ENCODE assay signal across 6 cellular contexts in genomic region chr10:20625868-20626267, GRCh38.
"Had no signal": no experiment of that assay in that cellular context is flagged by ENCODE, and none has a peak within 500 bp of the region (broad histone marks: within the 10 kb centered on the region; RNA-seq: fewer than 3 reads in every experiment).

No MANE protein-coding gene starts in this region.

- H3K36me3 Mint-ChIP-seq: IgD-negative memory B cell had no signal

- ATAC-seq: HepG2, K562 had no signal

- DNase-seq: IMR-90, KBM-7 had no signal

- H3K27ac ChIP-seq: HL-60 had no signal

- H3K27me3 Mint-ChIP-seq: IgD-negative memory B cell had no signal

- H3K4me1 Mint-ChIP-seq: IgD-negative memory B cell had no signal

- H3K4me3 ChIP-seq: K562 had no signal

- H3K27ac Mint-ChIP-seq: IgD-negative memory B cell had no signal
